In the genomic region with DNA sequence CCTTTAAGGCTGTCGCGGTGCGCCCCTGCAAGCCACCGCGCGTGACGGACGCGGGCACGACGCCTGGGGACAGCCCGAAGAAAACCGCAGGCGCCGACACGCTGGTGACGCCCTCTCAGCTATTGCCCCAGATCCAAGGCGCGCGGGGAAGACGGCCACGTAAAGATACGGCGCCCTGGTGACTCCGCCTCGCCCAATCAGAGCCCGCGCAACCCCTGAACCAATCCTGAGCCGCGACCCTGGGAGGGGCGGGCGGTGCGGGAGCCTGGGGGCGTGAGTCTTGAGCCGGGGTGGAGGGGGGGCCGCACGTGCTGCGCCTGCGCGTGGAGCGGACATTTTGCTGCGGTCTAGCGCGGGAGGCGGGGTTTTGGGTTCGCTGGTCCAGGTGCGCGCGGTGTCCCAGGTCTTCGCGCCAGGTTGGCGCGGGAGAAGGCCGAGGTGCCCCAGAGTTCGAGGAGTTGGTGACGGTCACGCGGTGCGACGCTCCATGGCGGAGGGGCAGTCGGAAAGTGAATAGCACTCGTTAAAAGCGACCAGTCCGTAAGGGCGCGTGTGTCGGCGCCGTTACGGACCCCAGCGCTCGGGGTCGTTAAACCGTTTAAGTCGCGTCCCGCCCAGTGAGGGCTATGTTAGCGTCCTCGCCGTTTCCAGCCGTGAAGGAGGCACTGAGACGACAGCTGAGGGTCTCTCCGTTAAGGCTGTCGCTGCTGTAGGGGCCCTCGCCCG, we compare ENCODE assay signal across 8 cellular contexts. TPM values are rescaled to one million over a fixed set of nuclear protein-coding genes. Genes with fewer than 3 reads are reported as not detected.
DNase-seq lines count a peak whose midpoint lies in the region; ATAC-seq, FAIRE-seq and TF ChIP-seq lines count a peak whose summit lies in the region.

No MANE protein-coding gene starts in this region.

- peak; percentile 31 to 64; a peak in 3 of 4 replicates for TF ChIP-seq POLR2A in HepG2 (IDR thresholded peaks at IDR 0.05; ENCODE audit: insufficient read depth in 1 of 2, low read depth in 2 of 2, low read length in 2 of 2)

- no peak for TF ChIP-seq RAD21 in HepG2 (CRISPR knock-in tag; IDR thresholded peaks at IDR 0.05)

- CTCF ChIA-PET in HepG2 (lab: Yijun Ruan, JAX; ENCODE audit: low intra/inter-chr PET ratio, low total read pairs), result no interaction called here

- H3K4me2 ChIP-seq in HepG2 (ENCODE audit: low read depth, low read length), result peak overlapping the region; percentile 82

- peaks cover 12% of the 10 kb centered on the region for H3K4me1 Mint-ChIP-seq in dendritic cell treated with granulocyte-macrophage colony-stimulating factor and Interleukin-4, amounts not matched to agents 40 ng/mL and 50 ng/mL, for 4 days (ENCODE audit: low read depth)

- 78% methylated on average over 50 of the region's 87 CpGs for WGBS in HepG2 (ENCODE audit: low lambda C conversion rate)

- intact Hi-C loops in dendritic cell treated with granulocyte-macrophage colony-stimulating factor and Interleukin-4, amounts not matched to agents 40 ng/mL and 50 ng/mL, for 4 days (cut with micrococcal nuclease), result no loop called here
- intact Hi-C loops in HepG2 (cut with micrococcal nuclease; ENCODE audit: unreplicated experiment), result no loop called here

- TF ChIP-seq EP300 in HepG2 (IDR thresholded peaks at IDR 0.05; ENCODE audit: low read depth in 2 of 2, low read length in 2 of 2), result no peak
- TF ChIP-seq EP300 in HepG2 (CRISPR knock-in tag; IDR thresholded peaks at IDR 0.05; ENCODE audit: borderline replicate concordance), result no peak

- TF ChIP-seq CTCF in C4-2B (conservative IDR thresholded peaks at IDR 0.05), result no peak
- no peak for TF ChIP-seq CTCF in HepG2 (CRISPR knock-in tag; IDR thresholded peaks at IDR 0.05)

- in situ Hi-C loops in HepG2 (cut with HindIII; ENCODE audit: extremely low pct_ligation_motif_present, low pct_unique_long_range_greater_than_20kb), result no loop called here

- DNase-seq in NCI-H69 (lab: John Stamatoyannopoulos, UW), result peak; percentile 96
- DNase-seq in activated CD4-positive, alpha-beta T cell treated with anti-CD3 and anti-CD28 coated beads, Interleukin-2, amount 50 U/mL, for 24 hours (ENCODE audit: low read depth in 1 of 2, low spot score in 1 of 2), result peak; percentile 95 to 96
- DNase-seq in HepG2 (ENCODE audit: low spot score), result peak; percentile 62
- peak; percentile 95 to 97 for DNase-seq in stimulated activated CD4-positive, alpha-beta T cell treated with anti-CD3 and anti-CD28 coated beads, Interleukin-2, amount 100 ng/mL, for 48 hours

- no peaks in the 10 kb centered on the region for H3K36me3 ChIP-seq in HepG2 (replicated peaks in 1 of 2; ENCODE audit: control insufficient read depth in 1 of 2, insufficient read depth in 2 of 2, low read length in 2 of 2)

- peak overlapping the region in 2 of 3 experiments; percentile 30 to 69; a peak in 4 of 6 replicates for H3K4me3 ChIP-seq in HepG2 (replicated peaks in 1 of 3; ENCODE audit: insufficient read depth in 1 of 3, low read depth in 2 of 3, low read length in 3 of 3)

- FAIRE-seq in HepG2 (lab: Jason Lieb, UNC), result no peak

- H3K27me3 Mint-ChIP-seq in dendritic cell treated with granulocyte-macrophage colony-stimulating factor and Interleukin-4, amounts not matched to agents 40 ng/mL and 50 ng/mL, for 4 days, result peaks cover 11% of the 10 kb centered on the region

- H3K79me2 ChIP-seq in HepG2 (ENCODE audit: insufficient read depth, low read length), result no peaks in the 10 kb centered on the region

- peak overlapping the region; percentile 39 for H2AFZ ChIP-seq in HepG2 (ENCODE audit: low read length)

- H4K20me1 ChIP-seq in HepG2 (ENCODE audit: insufficient read depth, low read length), result no peaks in the 10 kb centered on the region

- H3K9ac ChIP-seq in HepG2 (ENCODE audit: insufficient read depth, low read depth, low read length), result peak overlapping the region; percentile 38

- peak overlapping the region; percentile 92 for H3K4me3 Mint-ChIP-seq in dendritic cell treated with granulocyte-macrophage colony-stimulating factor and Interleukin-4, amounts not matched to agents 40 ng/mL and 50 ng/mL, for 4 days

- ATAC-seq in GM19372 (IDR thresholded peaks at IDR 0.05; ENCODE audit: low read depth, unreplicated experiment) (peak; percentile 99), HG03521 (IDR thresholded peaks at IDR 0.05; ENCODE audit: unreplicated experiment) (peak; percentile 99), HepG2 (peak; percentile 96)

- peak overlapping the region; percentile 88 for H3K27ac Mint-ChIP-seq in dendritic cell treated with granulocyte-macrophage colony-stimulating factor and Interleukin-4, amounts not matched to agents 40 ng/mL and 50 ng/mL, for 4 days

- POLR2A ChIA-PET in HepG2 (lab: Yijun Ruan, JAX), result interaction anchor here (0.7 to 1.8 kb wide), 2 partner anchors 50 to 60 kb away, joined by 3 to 9 read pairs; a partner anchor contains a TSS

- H3K9me3 Mint-ChIP-seq in dendritic cell treated with granulocyte-macrophage colony-stimulating factor and Interleukin-4, amounts not matched to agents 40 ng/mL and 50 ng/mL, for 4 days, result no peaks in the 10 kb centered on the region

- H3K27ac ChIP-seq in C4-2B (peak overlapping the region; percentile 95), HepG2 (ENCODE audit: extremely low read length, insufficient read depth, low read length) (no peak overlapping the region)

- H3K27me3 ChIP-seq in HepG2 (ENCODE audit: control insufficient read depth in 1 of 2, insufficient read depth in 2 of 2, low read length in 2 of 2), result peaks cover 0 to 9% of the 10 kb centered on the region in 2 experiments; a peak in 2 of 5 replicates

- H3K4me1 ChIP-seq in HepG2 (ENCODE audit: insufficient read depth, low read length), result peaks cover 10% of the 10 kb centered on the region; the same call in 1 of the 2 replicates

- H3K9me3 ChIP-seq in HepG2 (ENCODE audit: low read length), result no peaks in the 10 kb centered on the region

- H3K36me3 Mint-ChIP-seq in dendritic cell treated with granulocyte-macrophage colony-stimulating factor and Interleukin-4, amounts not matched to agents 40 ng/mL and 50 ng/mL, for 4 days (ENCODE audit: low read depth), result peaks cover 9% of the 10 kb centered on the region

- no TSS peak for BruUV-seq in HepG2 (replicated peaks; lab: Mats Ljungman, UMichigan)

TF ChIP-seq in HepG2, 621 proteins besides CTCF, POLR2A, EP300 and RAD21 (continues in another document):
- TF ChIP-seq, protein P1, sequence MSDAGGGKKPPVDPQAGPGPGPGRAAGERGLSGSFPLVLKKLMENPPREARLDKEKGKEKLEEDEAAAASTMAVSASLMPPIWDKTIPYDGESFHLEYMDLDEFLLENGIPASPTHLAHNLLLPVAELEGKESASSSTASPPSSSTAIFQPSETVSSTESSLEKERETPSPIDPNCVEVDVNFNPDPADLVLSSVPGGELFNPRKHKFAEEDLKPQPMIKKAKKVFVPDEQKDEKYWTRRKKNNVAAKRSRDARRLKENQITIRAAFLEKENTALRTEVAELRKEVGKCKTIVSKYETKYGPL (CRISPR knock-in tag; IDR thresholded peaks at IDR 0.05), result no peak
- TF ChIP-seq HIVEP1 (CRISPR knock-in tag; IDR thresholded peaks at IDR 0.05), result 0 out of 2 replicates have a peak, but pooled peaks have one; percentile 19

RNA-seq across cellular contexts. Expression of a gene that starts 15.9 kb away (rescaled TPM):
- total RNA-seq in HepG2 (2016; rRNA removed; fragmentation: Illumina TruSeq; extraction: Trizol), result not detected in 2 replicates
- not detected in 2 replicates for total RNA-seq in HepG2 (2016; cell fraction: cytosol; rRNA removed; fragmentation: Illumina TruSeq; extraction: Trizol; ENCODE audit: low read depth)
- not detected in 2 replicates for total RNA-seq in HepG2 (2016; cell fraction: insoluble cytoplasmic fraction; rRNA removed; fragmentation: Illumina TruSeq; extraction: Trizol)
- total RNA-seq in HepG2 (2016; cell fraction: membrane; rRNA removed; fragmentation: Illumina TruSeq; extraction: Trizol), result not detected in 2 replicates
- not detected in 2 replicates for total RNA-seq in HepG2 (2016; cell fraction: nucleus; rRNA removed; fragmentation: Illumina TruSeq; extraction: Trizol)
- not detected in 2 replicates for polyA plus RNA-seq in HepG2 (2011; rRNA removed)
- polyA plus RNA-seq in HepG2 (2011; cell fraction: cytosol; rRNA removed), result not detected in 2 replicates
- not detected in 2 replicates for polyA plus RNA-seq in HepG2 (2011; cell fraction: nucleus; rRNA removed)
- not detected in 2 replicates for polyA plus RNA-seq in HepG2 (2012)
- polyA plus RNA-seq in HepG2 (2016; cell fraction: cytosol; fragmentation: Illumina TruSeq; extraction: Trizol; ENCODE audit: low read depth), result not detected in 2 replicates
- polyA plus RNA-seq in HepG2 (2016; cell fraction: insoluble cytoplasmic fraction; fragmentation: Illumina TruSeq; extraction: Trizol; ENCODE audit: low read depth), result not detected in 2 replicates
- not detected in 2 replicates for polyA plus RNA-seq in HepG2 (2016; cell fraction: membrane; fragmentation: Illumina TruSeq; extraction: Trizol; ENCODE audit: low read depth)
- polyA plus RNA-seq in HepG2 (2016; cell fraction: nucleus; fragmentation: Illumina TruSeq; extraction: Trizol; ENCODE audit: insufficient read depth, low read depth), result not detected in 2 replicates
- not detected in 2 replicates for polyA minus RNA-seq in HepG2 (2011; rRNA and poly(A)+ RNA removed; ENCODE audit: low replicate concordance)
- not detected in 2 replicates for polyA minus RNA-seq in HepG2 (2011; cell fraction: cytosol; rRNA and poly(A)+ RNA removed)
- not detected in 2 replicates for polyA minus RNA-seq in HepG2 (2011; cell fraction: nucleus; rRNA and poly(A)+ RNA removed)

RNA-seq across cellular contexts. Expression of a gene that starts 50.1 kb away (rescaled TPM):
- 779 and 1,144 TPM in 2 replicates for total RNA-seq in HepG2 (2016; rRNA removed; fragmentation: Illumina TruSeq; extraction: Trizol)
- total RNA-seq in HepG2 (2016; cell fraction: cytosol; rRNA removed; fragmentation: Illumina TruSeq; extraction: Trizol; ENCODE audit: low read depth), result 61.7 and 76.7 TPM in 2 replicates
- 790 and 1,072 TPM in 2 replicates for total RNA-seq in HepG2 (2016; cell fraction: insoluble cytoplasmic fraction; rRNA removed; fragmentation: Illumina TruSeq; extraction: Trizol)
- 128 and 141 TPM in 2 replicates for total RNA-seq in HepG2 (2016; cell fraction: membrane; rRNA removed; fragmentation: Illumina TruSeq; extraction: Trizol)
- total RNA-seq in HepG2 (2016; cell fraction: nucleus; rRNA removed; fragmentation: Illumina TruSeq; extraction: Trizol), result 591 and 635 TPM in 2 replicates
- polyA plus RNA-seq in HepG2 (2011; rRNA removed), result 91.5 and 105 TPM in 2 replicates
- polyA plus RNA-seq in HepG2 (2011; cell fraction: cytosol; rRNA removed), result 50.8 and 75.9 TPM in 2 replicates
- polyA plus RNA-seq in HepG2 (2011; cell fraction: nucleus; rRNA removed), result 99.7 and 139 TPM in 2 replicates
- polyA plus RNA-seq in HepG2 (2012), result 351 and 573 TPM in 2 replicates
- 29.0 and 32.7 TPM in 2 replicates for polyA plus RNA-seq in HepG2 (2016; cell fraction: cytosol; fragmentation: Illumina TruSeq; extraction: Trizol; ENCODE audit: low read depth)
- polyA plus RNA-seq in HepG2 (2016; cell fraction: insoluble cytoplasmic fraction; fragmentation: Illumina TruSeq; extraction: Trizol; ENCODE audit: low read depth), result 1,733 and 1,875 TPM in 2 replicates
- 54.0 and 78.7 TPM in 2 replicates for polyA plus RNA-seq in HepG2 (2016; cell fraction: membrane; fragmentation: Illumina TruSeq; extraction: Trizol; ENCODE audit: low read depth)
- 1,027 and 1,033 TPM in 2 replicates for polyA plus RNA-seq in HepG2 (2016; cell fraction: nucleus; fragmentation: Illumina TruSeq; extraction: Trizol; ENCODE audit: insufficient read depth, low read depth)
- 22.3 and 47.2 TPM in 2 replicates for polyA minus RNA-seq in HepG2 (2011; rRNA and poly(A)+ RNA removed; ENCODE audit: low replicate concordance)
- 85.0 and 124 TPM in 2 replicates for polyA minus RNA-seq in HepG2 (2011; cell fraction: cytosol; rRNA and poly(A)+ RNA removed)
- polyA minus RNA-seq in HepG2 (2011; cell fraction: nucleus; rRNA and poly(A)+ RNA removed), result 218 and 248 TPM in 2 replicates
